Comparison of ENCODE assay signal across 9 cellular contexts in the genomic region with DNA sequence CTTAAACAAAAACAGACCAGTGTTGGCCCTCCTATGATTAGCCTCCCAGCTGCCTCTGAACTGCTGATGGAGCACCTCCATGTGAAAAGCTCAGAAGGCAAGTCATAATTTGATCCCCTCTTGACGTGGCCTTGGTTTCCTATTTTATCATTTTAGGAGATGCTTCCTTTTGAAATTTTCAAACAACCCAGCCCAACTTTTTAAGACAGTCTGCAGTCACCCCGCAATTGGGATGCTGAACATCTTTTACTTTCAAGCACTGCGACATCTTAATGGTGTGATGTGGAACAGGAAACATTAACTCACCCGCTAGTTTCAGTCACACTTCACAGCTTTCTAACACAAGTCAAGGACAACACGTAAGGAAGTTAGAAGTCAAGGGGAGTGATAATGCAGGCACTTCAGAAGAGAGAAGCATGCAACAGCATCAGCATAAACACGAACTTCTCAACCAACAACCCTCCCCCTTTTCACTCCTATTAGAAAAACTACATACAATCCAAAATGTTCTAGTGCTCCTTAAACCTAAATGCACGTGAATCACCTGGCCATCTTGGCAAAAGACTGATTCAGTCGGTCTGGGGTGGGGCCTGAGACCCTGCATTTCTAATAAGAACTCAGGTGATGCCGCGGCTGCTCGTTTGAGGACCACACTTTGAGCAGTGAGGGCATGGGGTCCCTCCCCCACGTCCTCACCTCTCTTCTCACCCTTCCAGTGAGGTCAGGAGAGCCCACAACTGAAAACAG.
A peak's percentile ranks its signal among the peaks of the same experiment; 100 is the strongest.
DNase-seq lines count a peak whose midpoint lies in the region; ATAC-seq, FAIRE-seq and TF ChIP-seq lines count a peak whose summit lies in the region.
"Had no signal": no experiment of that assay in that cellular context is flagged by ENCODE, and none has a peak within 500 bp of the region (broad histone marks: within the 10 kb centered on the region; RNA-seq: fewer than 3 reads in every experiment).

No MANE protein-coding gene starts in this region.

- peak overlapping the region; percentile 48; the same call in 1 of the 2 replicates for H2AFZ ChIP-seq in KMS-11 (ENCODE audit: low read depth)

- H3K9me3 ChIP-seq in uterus = no peaks in the 10 kb centered on the region

- H4K20me1 ChIP-seq in KMS-11 (ENCODE audit: insufficient read depth) = no peaks in the 10 kb centered on the region

- TF ChIP-seq CTCF in KMS-11 (conservative IDR thresholded peaks at IDR 0.05; ENCODE audit: low read depth, low read length) = no peak
- TF ChIP-seq CTCF in uterus (IDR thresholded peaks at IDR 0.05) = no peak

- H3K4me2 ChIP-seq in KMS-11 = peak overlapping the region; percentile 84

- intact Hi-C loops in uterus (cut with DNase I; ENCODE audit: low total_unique reads) = no loop called here
- intact Hi-C loops in left colon (cut with DNase I, micrococcal nuclease) = no loop called here

- peak overlapping the region; percentile 51; the same call in 1 of the 2 replicates for H3K9ac ChIP-seq in KMS-11

- TF ChIP-seq POLR2A in GM12891 (IDR thresholded peaks at IDR 0.05; ENCODE audit: low read depth, low read length) (no peak), uterus (IDR thresholded peaks at IDR 0.05) (no peak)

- peak; percentile 88 for FAIRE-seq in GM12891 (lab: Jason Lieb, UNC)

- H3K4me1 ChIP-seq in KMS-11 (ENCODE audit: low read depth, poor library complexity, severe bottlenecking) (peaks cover 87% of the 10 kb centered on the region), uterus (no peaks in the 10 kb centered on the region)

- peak; percentile 93 for ATAC-seq in GM21515 (IDR thresholded peaks at IDR 0.05; ENCODE audit: unreplicated experiment)
- ATAC-seq in esophagus mucosa = peak; percentile 27
- ATAC-seq in left colon = no peak
- ATAC-seq: HCT116 had no signal

- DNase-seq in GM12891 (ENCODE audit: insufficient read length, low spot score) (peak; percentile 31), uterus (no peak), DMS53 (lab: John Stamatoyannopoulos, UW) (no peak), left colon (no peak), NCI-H526 (lab: John Stamatoyannopoulos, UW) (no peak)

- H3K27ac ChIP-seq in KMS-11 (peak overlapping the region; percentile 81), uterus (no peak overlapping the region)

- H3K36me3 ChIP-seq in KMS-11 (ENCODE audit: insufficient read depth) (no peaks in the 10 kb centered on the region), uterus (no peaks in the 10 kb centered on the region)

- no peaks in the 10 kb centered on the region for H3K79me2 ChIP-seq in KMS-11 (ENCODE audit: insufficient read depth, low read depth)

- H3K4me3 ChIP-seq in KMS-11 (IDR thresholded peaks at IDR 0.05; ENCODE audit: insufficient read depth, low read depth, low read length) = no peak overlapping the region
- no peak overlapping the region for H3K4me3 ChIP-seq in uterus

- H3K27me3 ChIP-seq in KMS-11 (ENCODE audit: insufficient read depth, low read depth) (no peaks in the 10 kb centered on the region), uterus (no peaks in the 10 kb centered on the region)

TF ChIP-seq in GM12891, 5 proteins besides CTCF, POLR2A, EP300 and RAD21:
- peak; percentile 75 for TF ChIP-seq PAX5 (IDR thresholded peaks at IDR 0.05; ENCODE audit: insufficient read depth, low read length, severe bottlenecking)
- TF ChIP-seq SPI1 (IDR thresholded peaks at IDR 0.05; ENCODE audit: low read depth, low read length) = no peak
TF ChIP-seq in GM12891: peak in this region for 1.
